Comparison of ENCODE assay signal across 1 cellular context in genomic region chr1:173867753-173868265, GRCh38.
TF ChIP-seq lines count a peak whose summit lies in the region.

GAS5 (minus strand) TSS chr1:173867989.

TF ChIP-seq in A549, 52 proteins besides CTCF, POLR2A, EP300 and RAD21 (continued from another document):
- TF ChIP-seq PBX3 (IDR thresholded peaks at IDR 0.05): peak; percentile 60; the same call in 1 of the 2 replicates
- TF ChIP-seq ATOH8 (CRISPR knock-in tag; IDR thresholded peaks at IDR 0.05; ENCODE audit: low read depth): no peak
- peak; percentile 85 for TF ChIP-seq FOSB (CRISPR knock-in tag; IDR thresholded peaks at IDR 0.05)
- TF ChIP-seq HDAC2 (IDR thresholded peaks at IDR 0.05): no peak
- no peak for TF ChIP-seq NFE2L2 (conservative IDR thresholded peaks at IDR 0.05; ENCODE audit: low read length)
- TF ChIP-seq RCOR1 (IDR thresholded peaks at IDR 0.05; ENCODE audit: low read depth, low read length): no peak
- TF ChIP-seq GATA3 (IDR thresholded peaks at IDR 0.05; ENCODE audit: borderline replicate concordance): peak; percentile 37; the same call in 1 of the 2 replicates
- peak; percentile 88; the same call in 1 of the 2 replicates for TF ChIP-seq MYC (IDR thresholded peaks at IDR 0.05; ENCODE audit: borderline replicate concordance, low read length)
- TF ChIP-seq FOSL2 (IDR thresholded peaks at IDR 0.05): no peak
- TF ChIP-seq FOSL2 (CRISPR knock-in tag; IDR thresholded peaks at IDR 0.05): peak; percentile 65; the same call in 1 of the 2 replicates
